Comparison of ENCODE assay signal across 21 cellular contexts in the genomic region with DNA sequence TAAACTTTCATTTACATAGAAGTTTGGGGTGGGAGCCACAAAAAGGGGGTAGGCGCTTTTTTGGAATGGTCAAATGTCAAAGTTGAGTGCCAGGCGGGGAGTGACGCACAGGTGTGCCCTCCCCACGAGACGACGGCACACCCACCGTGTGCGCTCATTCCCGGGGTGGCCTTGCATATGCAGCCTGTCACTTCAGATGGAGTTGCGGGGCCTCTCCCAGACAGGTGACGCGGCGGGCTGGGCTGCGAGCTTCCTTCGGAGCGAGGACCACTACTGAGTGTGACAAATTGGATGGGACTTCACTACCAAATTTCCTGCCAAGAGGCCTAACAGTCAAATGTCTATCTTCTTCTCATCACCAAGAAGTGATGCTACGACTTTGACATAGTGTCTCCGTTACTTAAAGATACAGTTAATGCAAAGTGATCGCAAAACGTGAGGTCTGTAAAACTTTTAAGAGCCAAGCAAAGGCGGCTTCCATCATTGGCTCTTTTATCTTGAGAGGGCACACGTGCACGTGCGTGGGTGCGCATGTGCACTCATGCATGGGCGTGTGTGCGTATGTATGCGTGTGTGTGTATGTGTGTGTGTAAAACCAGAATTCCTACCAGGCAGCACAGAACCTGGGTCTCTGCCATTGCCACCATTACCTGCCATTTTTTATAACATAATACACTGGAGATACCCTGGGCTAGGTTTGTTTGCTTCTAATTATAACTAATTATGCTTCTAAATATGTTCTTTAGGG. TPM values are rescaled to one million over a fixed set of nuclear protein-coding genes. Genes with fewer than 3 reads are reported as not detected.
"Had no signal": no experiment of that assay in that cellular context is flagged by ENCODE, and none has a peak within 500 bp of the region (broad histone marks: within the 10 kb centered on the region; RNA-seq: fewer than 3 reads in every experiment).

No MANE protein-coding gene starts in this region.

- H3K4me2 ChIP-seq: PC-9, SK-N-SH had no signal

- H3K9ac ChIP-seq: SK-N-SH had no signal

- H3K27me3 ChIP-seq: ascending aorta had no signal

- H3K4me1 ChIP-seq: ascending aorta had no signal

- H3K9me3 ChIP-seq: ascending aorta, SK-N-SH had no signal

- H2AFZ ChIP-seq: PC-9 had no signal

- DNase-seq: activated CD4-positive, alpha-beta T cell treated with anti-CD3 and anti-CD28 coated beads for 4 hours; activated CD8-positive, alpha-beta memory T cell treated with anti-CD3 and anti-CD28 coated beads, Interleukin-2, amount 50 U/mL, for 4 hours; activated CD8-positive, alpha-beta T cell treated with anti-CD3 and anti-CD28 coated beads for 36 hours; activated naive CD4-positive, alpha-beta T cell treated with Interleukin-2 at 50 U/mL for 16 hours; activated naive CD8-positive, alpha-beta T cell treated with anti-CD3 and anti-CD28 coated beads, Interleukin-2, amount 50 U/mL, for 24 hours; activated T-cell treated with anti-CD3 and anti-CD28 coated beads, Interleukin-2, amount 50 U/mL, for 72 hours; amniotic stem cell; cerebellar nuclear complex; KBM-7; NCI-H146; NCI-H187 treated with DMSO at 0.1 percent for 48 hours; NCI-H2081 treated with DMSO at 0.1 percent for 48 hours; NCI-H446; NCI-H524; PC-9; SIG-M5; SK-N-SH had no signal

- H3K27ac ChIP-seq: ascending aorta, cardiac muscle cell, PC-9 had no signal

- H3K4me3 ChIP-seq: ascending aorta, cardiac muscle cell, PC-9 had no signal

- H3K36me3 ChIP-seq: ascending aorta, cardiac muscle cell had no signal

- ATAC-seq: activated CD4-positive, CD25-positive, alpha-beta regulatory T cell treated with anti-CD3 and anti-CD28 coated beads, Interleukin-2, amount 50 U/mL, for 24 hours; activated CD8-positive, alpha-beta T cell treated with anti-CD3 and anti-CD28 coated beads for 36 hours; activated naive CD4-positive, alpha-beta T cell treated with anti-CD3 and anti-CD28 coated beads, Interleukin-2, amount 50 U/mL, for 72 hours; activated naive CD8-positive, alpha-beta T cell treated with anti-CD3 and anti-CD28 coated beads, Interleukin-2, amount 50 U/mL, for 24 hours; activated T-cell treated with anti-CD3 and anti-CD28 coated beads, Interleukin-2, amount 50 U/mL, for 72 hours had no signal

RNA-seq across cellular contexts. Expression of gene TSHZ3, which starts 43.1 kb away (rescaled TPM):
- total RNA-seq: PC-9 had no signal
